26 cellular contexts compared by ENCODE assay signal in genomic region chrX:146243071-146243470, GRCh38.
"Had no signal": no experiment of that assay in that cellular context is flagged by ENCODE, and none has a peak within 500 bp of the region (broad histone marks: within the 10 kb centered on the region; RNA-seq: fewer than 3 reads in every experiment).

No MANE protein-coding gene starts in this region.

- H3K4me3 Mint-ChIP-seq: activated CD4-positive, alpha-beta T cell treated with anti-CD3 and anti-CD28 coated beads, Interleukin-2, amount 10 ng/mL, durations not matched to agents 7 days and 5 days; activated CD8-positive, alpha-beta memory T cell treated with anti-CD3 and anti-CD28 coated beads, Interleukin-2, amount 10 ng/mL, durations not matched to agents 7 days and 5 days; activated CD8-positive, alpha-beta T cell treated with anti-CD3 and anti-CD28 coated beads for 36 hours; immature natural killer cell; mesothelial cell of epicardium; natural killer cell had no signal

- FAIRE-seq: frontal cortex, TTC549 had no signal

- H3K79me2 ChIP-seq: hepatocyte had no signal

- H3K36me3 ChIP-seq: ascending aorta, left ventricle myocardium inferior, ovary, prostate gland, right atrium auricular region, spleen, upper lobe of right lung, WERI-Rb-1 had no signal

- H3K36me3 Mint-ChIP-seq: activated CD8-positive, alpha-beta memory T cell treated with anti-CD3 and anti-CD28 coated beads, Interleukin-2, amount 10 ng/mL, durations not matched to agents 7 days and 5 days; immature natural killer cell; mesothelial cell of epicardium; natural killer cell had no signal

- H3K9me3 ChIP-seq: ascending aorta, left ventricle myocardium inferior, ovary, prostate gland, right atrium auricular region, spleen, upper lobe of right lung had no signal

- H3K27me3 ChIP-seq: ascending aorta, hepatocyte, ovary, right atrium auricular region, spleen, upper lobe of right lung had no signal

- H3K27ac ChIP-seq: ascending aorta, epithelial cell of prostate, hepatocyte, left ventricle myocardium inferior, ovary, prostate gland, right atrium auricular region, spleen, upper lobe of right lung, WERI-Rb-1 had no signal

- DNase-seq: activated CD4-positive, alpha-beta T cell treated with anti-CD3 and anti-CD28 coated beads, Interleukin-2, amount 10 ng/mL, durations not matched to agents 7 days and 5 days; activated CD4-positive, CD25-positive, alpha-beta regulatory T cell treated with anti-CD3 and anti-CD28 coated beads, Interleukin-2, amount 50 U/mL, for 72 hours; activated CD8-positive, alpha-beta memory T cell treated with anti-CD3 and anti-CD28 coated beads, Interleukin-2, amount 10 ng/mL, durations not matched to agents 7 days and 5 days; activated CD8-positive, alpha-beta T cell treated with anti-CD3 and anti-CD28 coated beads for 36 hours; activated effector memory CD4-positive, alpha-beta T cell treated with anti-CD3 and anti-CD28 coated beads, Interleukin-2, amount 50 U/mL, for 16 hours; activated naive CD4-positive, alpha-beta T cell treated with anti-CD3 and anti-CD28 coated beads, Interleukin-2, amount 50 U/mL, for 16 hours; activated T-cell treated with anti-CD3 and anti-CD28 coated beads for 4 hours; cortex of kidney; glutamatergic neuron; immature natural killer cell; left ventricle myocardium inferior; natural killer cell; ovary; spleen; stimulated activated CD4-positive, alpha-beta T cell treated with anti-CD3 and anti-CD28 coated beads, Interleukin-4, amount 100 ng/mL, for 24 hours; stimulated activated naive CD8-positive, alpha-beta T cell treated with anti-CD3 and anti-CD28 coated beads, Interleukin-15, Interleukin-2, amounts not matched to agents 100 U/mL and 50 U/mL, for 24 hours; upper lobe of right lung; WERI-Rb-1 had no signal

- H3K4me1 Mint-ChIP-seq: activated CD4-positive, alpha-beta T cell treated with anti-CD3 and anti-CD28 coated beads, Interleukin-2, amount 10 ng/mL, durations not matched to agents 7 days and 5 days; activated CD8-positive, alpha-beta memory T cell treated with anti-CD3 and anti-CD28 coated beads, Interleukin-2, amount 10 ng/mL, durations not matched to agents 7 days and 5 days; immature natural killer cell; mesothelial cell of epicardium; natural killer cell had no signal

- H2AFZ ChIP-seq: hepatocyte had no signal

- H3K27me3 Mint-ChIP-seq: activated CD4-positive, alpha-beta T cell treated with anti-CD3 and anti-CD28 coated beads, Interleukin-2, amount 10 ng/mL, durations not matched to agents 7 days and 5 days; activated CD8-positive, alpha-beta memory T cell treated with anti-CD3 and anti-CD28 coated beads, Interleukin-2, amount 10 ng/mL, durations not matched to agents 7 days and 5 days; activated CD8-positive, alpha-beta T cell treated with anti-CD3 and anti-CD28 coated beads for 36 hours had no signal

- H3K9me3 Mint-ChIP-seq: activated CD8-positive, alpha-beta T cell treated with anti-CD3 and anti-CD28 coated beads for 36 hours had no signal

- H3K4me2 ChIP-seq: hepatocyte had no signal

- H3K4me1 ChIP-seq: ascending aorta, left ventricle myocardium inferior, prostate gland, right atrium auricular region, spleen, upper lobe of right lung had no signal

- H3K4me3 ChIP-seq: ascending aorta, hepatocyte, left ventricle myocardium inferior, ovary, prostate gland, right atrium auricular region, spleen, upper lobe of right lung had no signal

- ATAC-seq: activated CD8-positive, alpha-beta memory T cell treated with anti-CD3 and anti-CD28 coated beads, Interleukin-2, amount 10 ng/mL, durations not matched to agents 7 days and 5 days; activated CD8-positive, alpha-beta T cell treated with anti-CD3 and anti-CD28 coated beads for 36 hours; natural killer cell; stimulated activated naive CD8-positive, alpha-beta T cell treated with anti-CD3 and anti-CD28 coated beads, Interleukin-15, Interleukin-2, amounts not matched to agents 100 U/mL and 50 U/mL, for 24 hours; upper lobe of right lung had no signal

- H3K27ac Mint-ChIP-seq: activated CD4-positive, alpha-beta T cell treated with anti-CD3 and anti-CD28 coated beads, Interleukin-2, amount 10 ng/mL, durations not matched to agents 7 days and 5 days; activated CD8-positive, alpha-beta memory T cell treated with anti-CD3 and anti-CD28 coated beads, Interleukin-2, amount 10 ng/mL, durations not matched to agents 7 days and 5 days; activated CD8-positive, alpha-beta T cell treated with anti-CD3 and anti-CD28 coated beads for 36 hours; immature natural killer cell; mesothelial cell of epicardium; natural killer cell had no signal
